12 cellular contexts compared by ENCODE assay signal in the genomic region with DNA sequence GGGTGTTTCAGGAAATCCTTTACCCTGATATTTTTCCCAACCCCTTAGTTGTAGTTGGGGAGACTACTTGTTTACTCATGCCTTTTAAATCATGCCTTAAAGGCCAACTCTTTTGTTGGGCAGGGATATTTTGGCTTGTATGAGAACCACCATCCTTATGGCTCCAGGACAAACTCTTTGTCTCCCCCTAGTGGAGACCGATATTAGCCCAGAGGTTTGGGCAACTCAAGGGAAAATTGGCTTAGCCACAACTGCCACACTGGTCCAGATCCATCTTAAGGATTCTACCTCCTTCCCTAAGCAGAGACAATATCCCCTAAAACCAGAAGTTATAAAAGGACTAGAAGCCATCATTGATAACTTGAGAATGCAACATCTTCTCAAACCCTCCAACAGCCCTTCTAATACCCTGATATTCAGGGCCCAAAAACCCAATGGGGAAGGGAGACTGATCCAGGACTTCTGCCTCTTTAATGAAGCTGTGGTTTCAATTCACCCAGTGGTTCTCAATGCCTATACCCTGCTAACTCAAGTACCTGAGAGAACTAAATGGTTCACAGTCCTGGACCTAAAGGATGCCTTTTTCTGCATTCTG.
DNase-seq lines count a peak whose midpoint lies in the region; ATAC-seq and TF ChIP-seq lines count a peak whose summit lies in the region.
"Had no signal": no experiment of that assay in that cellular context is flagged by ENCODE, and none has a peak within 500 bp of the region (broad histone marks: within the 10 kb centered on the region; RNA-seq: fewer than 3 reads in every experiment).

No MANE protein-coding gene starts in this region.

- CTCF ChIA-PET in activated CD8-positive, alpha-beta T cell treated with anti-CD3 and anti-CD28 coated beads for 36 hours (lab: Charles Lee): interaction anchor here (1.0 kb wide), 1 partner anchor 838 kb away, joined by 3 read pairs; no protein-coding TSS in a partner anchor
- CTCF ChIA-PET in activated CD8-positive, alpha-beta T cell treated with anti-CD3 and anti-CD28 coated beads, Interleukin-2, amount 10 ng/mL, durations not matched to agents 7 days and 5 days (lab: Charles Lee): no interaction called here
- CTCF ChIA-PET in mammary epithelial cell (lab: Charles Lee; ENCODE audit: low non-redundant PET): no interaction called here

- no peak overlapping the region for H3K27ac ChIP-seq in mammary epithelial cell (ENCODE audit: insufficient read depth, low read depth, low read length)
- H3K27ac ChIP-seq: ascending aorta, BLaER1 had no signal

- H2AFZ ChIP-seq in mammary epithelial cell (ENCODE audit: low read depth, low read length): no peak overlapping the region

- H3K4me1 ChIP-seq in mammary epithelial cell (ENCODE audit: insufficient read depth, low read length): no peaks in the 10 kb centered on the region
- H3K4me1 ChIP-seq: ascending aorta had no signal

- H3K27me3 Mint-ChIP-seq in activated CD8-positive, alpha-beta T cell treated with anti-CD3 and anti-CD28 coated beads for 36 hours: no peaks in the 10 kb centered on the region
- no peaks in the 10 kb centered on the region for H3K27me3 Mint-ChIP-seq in activated CD8-positive, alpha-beta T cell treated with anti-CD3 and anti-CD28 coated beads, Interleukin-2, amount 10 ng/mL, durations not matched to agents 7 days and 5 days (ENCODE audit: low read depth)
- no peaks in the 10 kb centered on the region for H3K27me3 Mint-ChIP-seq in activated T-helper 2 cell treated with anti-CD3 and anti-CD28 coated beads, Interferon-gamma antibody, Interleukin-2, Interleukin-4, amounts not matched to agents 10 μg/mL and 5 μg/mL and 100 μg/mL, durations not matched to agents 14 hours and 24 hours and 36 hours (ENCODE audit: low read depth)

- peaks cover 19% of the 10 kb centered on the region for H3K9me3 Mint-ChIP-seq in activated CD8-positive, alpha-beta T cell treated with anti-CD3 and anti-CD28 coated beads for 36 hours
- H3K9me3 Mint-ChIP-seq in activated CD8-positive, alpha-beta T cell treated with anti-CD3 and anti-CD28 coated beads, Interleukin-2, amount 10 ng/mL, durations not matched to agents 7 days and 5 days (ENCODE audit: insufficient read depth): peaks cover 24% of the 10 kb centered on the region
- H3K9me3 Mint-ChIP-seq in activated T-helper 2 cell treated with anti-CD3 and anti-CD28 coated beads, Interferon-gamma antibody, Interleukin-2, Interleukin-4, amounts not matched to agents 10 μg/mL and 5 μg/mL and 100 μg/mL, durations not matched to agents 14 hours and 24 hours and 36 hours: peaks cover 38% of the 10 kb centered on the region

- no peaks in the 10 kb centered on the region for H4K20me1 ChIP-seq in mammary epithelial cell (ENCODE audit: insufficient read depth, low read length)
- H4K20me1 ChIP-seq: BLaER1 had no signal

- dilution Hi-C loops in mammary epithelial cell (cut with HindIII; ENCODE audit: low sequenced_read_pairs): no loop called here

- POLR2A ChIA-PET in activated CD8-positive, alpha-beta T cell treated with anti-CD3 and anti-CD28 coated beads for 36 hours (lab: Charles Lee): no interaction called here
- POLR2A ChIA-PET in activated CD8-positive, alpha-beta T cell treated with anti-CD3 and anti-CD28 coated beads, Interleukin-2, amount 10 ng/mL, durations not matched to agents 7 days and 5 days (lab: Charles Lee): no interaction called here

- H3K27me3 ChIP-seq in mammary epithelial cell (ENCODE audit: insufficient read depth, low read length): no peaks in the 10 kb centered on the region
- H3K27me3 ChIP-seq: ascending aorta, BLaER1 had no signal

- H3K27ac Mint-ChIP-seq in activated CD8-positive, alpha-beta T cell treated with anti-CD3 and anti-CD28 coated beads for 36 hours: no peak overlapping the region
- H3K27ac Mint-ChIP-seq in activated CD8-positive, alpha-beta T cell treated with anti-CD3 and anti-CD28 coated beads, Interleukin-2, amount 10 ng/mL, durations not matched to agents 7 days and 5 days: no peak overlapping the region
- H3K27ac Mint-ChIP-seq in activated T-helper 2 cell treated with anti-CD3 and anti-CD28 coated beads, Interferon-gamma antibody, Interleukin-2, Interleukin-4, amounts not matched to agents 10 μg/mL and 5 μg/mL and 100 μg/mL, durations not matched to agents 14 hours and 24 hours and 36 hours: no peak overlapping the region

- peaks cover 27% of the 10 kb centered on the region for H3K9me3 ChIP-seq in mammary epithelial cell (replicated peaks; ENCODE audit: insufficient read depth, low read length)
- H3K9me3 ChIP-seq: ascending aorta had no signal

- no peak for ATAC-seq in activated CD8-positive, alpha-beta T cell treated with anti-CD3 and anti-CD28 coated beads for 36 hours
- ATAC-seq in activated CD8-positive, alpha-beta T cell treated with anti-CD3 and anti-CD28 coated beads, Interleukin-2, amount 10 ng/mL, durations not matched to agents 7 days and 5 days: no peak
- no peak for ATAC-seq in GM18520 (IDR thresholded peaks at IDR 0.05; ENCODE audit: unreplicated experiment)
- ATAC-seq in GM18861 (IDR thresholded peaks at IDR 0.05; ENCODE audit: unreplicated experiment): no peak

- in situ Hi-C loops in mammary epithelial cell (cut with MboI; ENCODE audit: low sequenced_read_pairs in 2 of 2): no loop called here

- DNase-seq in activated CD8-positive, alpha-beta T cell treated with anti-CD3 and anti-CD28 coated beads for 36 hours: no peak
- DNase-seq in activated CD8-positive, alpha-beta T cell treated with anti-CD3 and anti-CD28 coated beads, Interleukin-2, amount 10 ng/mL, durations not matched to agents 7 days and 5 days: no peak
- peak; percentile 7 for DNase-seq in NCI-H1694 treated with DMSO at 0.1 percent for 48 hours (lab: John Stamatoyannopoulos, UW)
- no peak for DNase-seq in mammary epithelial cell
- no peak for DNase-seq in GF-D8 (lab: John Stamatoyannopoulos, UW)
- DNase-seq in activated T-helper 2 cell treated with anti-CD3 and anti-CD28 coated beads, Interferon-gamma antibody, Interleukin-2, Interleukin-4, amounts not matched to agents 10 μg/mL and 5 μg/mL and 100 μg/mL, durations not matched to agents 14 hours and 24 hours and 36 hours (ENCODE audit: low spot score): no peak
- DNase-seq: activated CD8-positive, alpha-beta memory T cell treated with anti-CD3 and anti-CD28 coated beads, Interleukin-2, amount 50 U/mL, for 4 hours; NCI-H2227 treated with DMSO at 0.1 percent for 48 hours had no signal

- intact Hi-C loops in activated CD8-positive, alpha-beta T cell treated with anti-CD3 and anti-CD28 coated beads for 36 hours (cut with micrococcal nuclease): no loop called here
- intact Hi-C loops in mammary epithelial cell (cut with micrococcal nuclease): no loop called here
- intact Hi-C loops in activated T-helper 2 cell treated with anti-CD3 and anti-CD28 coated beads, Interferon-gamma antibody, Interleukin-2, Interleukin-4, amounts not matched to agents 10 μg/mL and 5 μg/mL and 100 μg/mL, durations not matched to agents 14 hours and 24 hours and 36 hours (cut with micrococcal nuclease): no loop called here

- H3K36me3 Mint-ChIP-seq in activated CD8-positive, alpha-beta T cell treated with anti-CD3 and anti-CD28 coated beads for 36 hours (ENCODE audit: low read depth): no peaks in the 10 kb centered on the region
- H3K36me3 Mint-ChIP-seq in activated CD8-positive, alpha-beta T cell treated with anti-CD3 and anti-CD28 coated beads, Interleukin-2, amount 10 ng/mL, durations not matched to agents 7 days and 5 days (ENCODE audit: low read depth): no peaks in the 10 kb centered on the region
- H3K36me3 Mint-ChIP-seq in activated T-helper 2 cell treated with anti-CD3 and anti-CD28 coated beads, Interferon-gamma antibody, Interleukin-2, Interleukin-4, amounts not matched to agents 10 μg/mL and 5 μg/mL and 100 μg/mL, durations not matched to agents 14 hours and 24 hours and 36 hours (ENCODE audit: low read depth): no peaks in the 10 kb centered on the region

- TF ChIP-seq CTCF in activated CD8-positive, alpha-beta T cell treated with anti-CD3 and anti-CD28 coated beads for 36 hours (IDR thresholded peaks at IDR 0.05): peak; percentile 42
- peak; percentile 12 to 26 for TF ChIP-seq CTCF in mammary epithelial cell (conservative IDR thresholded peaks at IDR 0.05 in 1 of 2, IDR thresholded peaks at IDR 0.05 in 1 of 2; ENCODE audit: extremely low read depth in 1 of 2, insufficient read depth in 1 of 2, low read depth in 1 of 2, low read length in 2 of 2)

- H3K4me1 Mint-ChIP-seq in activated CD8-positive, alpha-beta T cell treated with anti-CD3 and anti-CD28 coated beads for 36 hours (ENCODE audit: low read depth): no peaks in the 10 kb centered on the region
- H3K4me1 Mint-ChIP-seq in activated CD8-positive, alpha-beta T cell treated with anti-CD3 and anti-CD28 coated beads, Interleukin-2, amount 10 ng/mL, durations not matched to agents 7 days and 5 days (ENCODE audit: low read depth): no peaks in the 10 kb centered on the region
- no peaks in the 10 kb centered on the region for H3K4me1 Mint-ChIP-seq in activated T-helper 2 cell treated with anti-CD3 and anti-CD28 coated beads, Interferon-gamma antibody, Interleukin-2, Interleukin-4, amounts not matched to agents 10 μg/mL and 5 μg/mL and 100 μg/mL, durations not matched to agents 14 hours and 24 hours and 36 hours (ENCODE audit: low read depth)

- H3K36me3 ChIP-seq in mammary epithelial cell (ENCODE audit: insufficient read depth, low read length): no peaks in the 10 kb centered on the region
- H3K36me3 ChIP-seq: ascending aorta, BLaER1 had no signal

- no peaks in the 10 kb centered on the region for H3K79me2 ChIP-seq in mammary epithelial cell (ENCODE audit: insufficient read depth, low read length)

- H3K9ac ChIP-seq in mammary epithelial cell (ENCODE audit: insufficient read depth, low read length): no peak overlapping the region
- H3K9ac ChIP-seq: BLaER1 had no signal

- H3K4me2 ChIP-seq in mammary epithelial cell (ENCODE audit: insufficient read depth, low read depth, low read length): no peak overlapping the region
- H3K4me2 ChIP-seq: BLaER1 had no signal

- H3K4me3 ChIP-seq in mammary epithelial cell (replicated peaks in 1 of 3; ENCODE audit: insufficient read depth in 1 of 3, low read depth in 2 of 3, low read length in 3 of 3): no peak overlapping the region
- H3K4me3 ChIP-seq: ascending aorta, BLaER1 had no signal

- H3K4me3 Mint-ChIP-seq in activated CD8-positive, alpha-beta T cell treated with anti-CD3 and anti-CD28 coated beads for 36 hours: no peak overlapping the region
- no peak overlapping the region for H3K4me3 Mint-ChIP-seq in activated CD8-positive, alpha-beta T cell treated with anti-CD3 and anti-CD28 coated beads, Interleukin-2, amount 10 ng/mL, durations not matched to agents 7 days and 5 days
- no peak overlapping the region for H3K4me3 Mint-ChIP-seq in activated T-helper 2 cell treated with anti-CD3 and anti-CD28 coated beads, Interferon-gamma antibody, Interleukin-2, Interleukin-4, amounts not matched to agents 10 μg/mL and 5 μg/mL and 100 μg/mL, durations not matched to agents 14 hours and 24 hours and 36 hours (ENCODE audit: low read depth)

- no TSS peak for BruUV-seq in mammary epithelial cell (replicated peaks; lab: Mats Ljungman, UMichigan)

- 55% methylated on average over 1 of the region's 1 CpG for WGBS in mammary epithelial cell (ENCODE audit: low coverage, missing lambda C conversion rate)
